ENCODE assay signal across 8 cellular contexts in the genomic region with DNA sequence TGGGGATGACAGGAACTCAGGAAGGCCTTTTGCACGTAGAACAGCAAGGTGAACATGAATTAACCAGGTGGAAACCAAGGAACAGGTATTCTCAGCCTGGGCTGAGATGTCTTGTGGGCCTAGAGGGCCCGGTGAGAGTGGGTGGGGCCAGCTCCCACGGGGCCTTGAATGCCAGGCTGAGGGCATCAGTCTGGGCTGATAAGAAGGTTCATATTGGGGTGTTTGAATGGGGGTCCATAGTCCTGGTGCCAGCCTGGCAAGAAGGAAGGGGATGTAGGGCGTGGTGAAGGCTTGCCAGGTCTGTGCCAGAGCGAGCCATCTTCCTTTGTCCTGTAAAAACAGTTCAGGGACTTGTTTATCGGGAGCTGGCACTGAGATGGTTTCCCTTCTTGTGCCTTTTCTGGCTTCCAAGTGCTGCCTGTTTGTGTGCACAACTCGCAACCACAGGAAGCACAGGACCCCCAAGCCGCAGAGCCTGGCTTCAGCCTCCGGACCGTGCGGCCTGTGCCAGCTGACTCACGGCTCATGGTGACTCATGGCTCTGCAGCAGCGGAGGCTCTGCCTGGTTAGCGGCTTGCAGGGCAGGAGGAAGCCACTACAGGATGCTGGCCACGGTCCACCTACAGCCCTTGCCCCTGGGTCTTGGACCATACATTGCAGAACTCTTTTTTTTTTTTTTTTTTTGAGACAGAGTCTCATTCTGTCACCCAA.
A peak's percentile ranks its signal among the peaks of the same experiment; 100 is the strongest.
DNase-seq lines count a peak whose midpoint lies in the region; ATAC-seq and TF ChIP-seq lines count a peak whose summit lies in the region.

No MANE protein-coding gene starts in this region.

- H3K4me3 ChIP-seq in epithelial cell of esophagus (ENCODE audit: low read length) (no peak overlapping the region), muscle layer of duodenum (ENCODE audit: low read depth in 1 of 2, low read length in 2 of 2) (peak overlapping the region; percentile 72 to 82)

- H3K27me3 Mint-ChIP-seq in stimulated activated naive CD8-positive, alpha-beta T cell treated with anti-CD3 and anti-CD28 coated beads, Interleukin-15, Interleukin-2, amounts not matched to agents 100 ng/mL and 50 ng/mL, for 24 hours = no peaks in the 10 kb centered on the region

- peaks cover 8% of the 10 kb centered on the region for H3K36me3 Mint-ChIP-seq in stimulated activated naive CD8-positive, alpha-beta T cell treated with anti-CD3 and anti-CD28 coated beads, Interleukin-15, Interleukin-2, amounts not matched to agents 100 ng/mL and 50 ng/mL, for 24 hours (ENCODE audit: low read depth)

- H3K9me3 Mint-ChIP-seq in stimulated activated naive CD8-positive, alpha-beta T cell treated with anti-CD3 and anti-CD28 coated beads, Interleukin-15, Interleukin-2, amounts not matched to agents 100 ng/mL and 50 ng/mL, for 24 hours = peaks cover under 1% of the 10 kb centered on the region

- H3K4me1 Mint-ChIP-seq in stimulated activated naive CD8-positive, alpha-beta T cell treated with anti-CD3 and anti-CD28 coated beads, Interleukin-15, Interleukin-2, amounts not matched to agents 100 ng/mL and 50 ng/mL, for 24 hours (ENCODE audit: low read depth) = peaks cover 76% of the 10 kb centered on the region

- H3K4me3 Mint-ChIP-seq in stimulated activated naive CD8-positive, alpha-beta T cell treated with anti-CD3 and anti-CD28 coated beads, Interleukin-15, Interleukin-2, amounts not matched to agents 100 ng/mL and 50 ng/mL, for 24 hours = peak overlapping the region; percentile 89

- peak overlapping the region; percentile 57 for H3K27ac Mint-ChIP-seq in stimulated activated naive CD8-positive, alpha-beta T cell treated with anti-CD3 and anti-CD28 coated beads, Interleukin-15, Interleukin-2, amounts not matched to agents 100 ng/mL and 50 ng/mL, for 24 hours

- no peak for ATAC-seq in GM21619 (IDR thresholded peaks at IDR 0.05; ENCODE audit: unreplicated experiment)

- H3K9me3 ChIP-seq in muscle layer of duodenum (ENCODE audit: control insufficient read depth in 1 of 2, low read length in 2 of 2) = no peaks in the 10 kb centered on the region

- H3K27me3 ChIP-seq in muscle layer of duodenum (ENCODE audit: low read depth, low read length) = no peaks in the 10 kb centered on the region

- TF ChIP-seq CTCF in epithelial cell of esophagus (IDR thresholded peaks at IDR 0.05; ENCODE audit: insufficient read depth, low read depth, low read length, missing control alignments) = no peak

- no peaks in the 10 kb centered on the region for H3K36me3 ChIP-seq in muscle layer of duodenum (ENCODE audit: control insufficient read depth in 1 of 2, insufficient read depth in 2 of 2, low read length in 2 of 2)

- H3K27ac ChIP-seq in muscle layer of duodenum (ENCODE audit: low read length) = peak overlapping the region; percentile 87

- peaks cover 32 to 49% of the 10 kb centered on the region in 2 donors for H3K4me1 ChIP-seq in muscle layer of duodenum (ENCODE audit: control insufficient read depth in 1 of 2, insufficient read depth in 2 of 2, low read length in 2 of 2)

- DNase-seq in C1 segment of cervical spinal cord (lab: John Stamatoyannopoulos, UW) = peak; percentile 28 to 93 (median 66)
- peak; percentile 94 for DNase-seq in MV-4-11 (lab: John Stamatoyannopoulos, UW)
- peak; percentile 45 for DNase-seq in activated T-cell treated with anti-CD3 and anti-CD28 coated beads for 4 hours
- DNase-seq in epithelial cell of esophagus (ENCODE audit: low read depth) = peak; percentile 92
- no peak for DNase-seq in NCI-H2081 (lab: John Stamatoyannopoulos, UW)

Comparison
In these comparisons a context has a peak if more than half of its experiments do, and no peak if none do; other contexts are left out.
1. DNase-seq: peak in C1 segment of cervical spinal cord (14 of 14), MV-4-11 (single experiment), activated T-cell treated with anti-CD3 and anti-CD28 coated beads for 4 hours (single experiment) and epithelial cell of esophagus (single experiment); none in NCI-H2081 (0 of 2).